ENCODE assay signal across 25 cellular contexts in the genomic region with DNA sequence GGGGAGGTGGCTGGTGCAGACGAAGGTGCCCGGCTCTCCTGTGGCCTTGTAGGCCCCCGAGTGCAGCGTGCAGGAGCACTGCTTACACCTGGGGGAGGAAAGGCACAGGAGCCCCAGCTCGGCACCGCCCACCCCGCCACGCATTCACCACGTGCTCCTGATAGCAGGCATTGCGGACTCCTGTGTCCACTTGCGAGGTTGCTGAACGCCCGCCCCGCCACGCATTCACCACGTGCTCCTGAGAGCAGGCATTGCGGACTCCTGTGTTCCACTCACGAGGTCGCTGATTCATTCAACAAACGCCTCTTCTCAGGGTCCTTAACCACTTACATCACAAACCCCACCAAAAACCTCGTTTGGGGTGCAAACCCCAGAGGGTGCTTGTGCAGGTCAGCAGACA.
"Had no signal": no experiment of that assay in that cellular context is flagged by ENCODE, and none has a peak within 500 bp of the region (broad histone marks: within the 10 kb centered on the region; RNA-seq: fewer than 3 reads in every experiment).

No MANE protein-coding gene starts in this region.

- DNase-seq: dermis blood vessel endothelial cell; effector memory CD4-positive, alpha-beta T cell; esophagus squamous epithelium; kidney; left cardiac atrium; left lung; mucosa of descending colon; naive B cell; stimulated activated CD4-positive, alpha-beta T cell treated with anti-CD3 and anti-CD28 coated beads, Interleukin-12 subunit alpha, Interleukin-12 subunit beta, amount 100 ng/mL, for 4 hours; stimulated activated CD4-positive, alpha-beta T cell treated with anti-CD3 and anti-CD28 coated beads, Interleukin-1b, Interleukin-23, amount 100 ng/mL, for 48 hours; stimulated activated CD4-positive, alpha-beta T cell treated with anti-CD3 and anti-CD28 coated beads, Interleukin-4, amount 100 ng/mL, for 1 hour; stimulated activated CD8-positive, alpha-beta memory T cell treated with anti-CD3 and anti-CD28 coated beads, Interleukin-4, amount 100 ng/mL, for 48 hours; stimulated activated naive CD4-positive, alpha-beta T cell; stimulated activated naive CD8-positive, alpha-beta T cell treated with anti-CD3 and anti-CD28 coated beads, Interleukin-15, amount 100 ng/mL, for 72 hours; trophoblast cell had no signal

- H3K27me3 ChIP-seq: esophagus squamous epithelium, left lung, suprapubic skin, thyroid gland, vagina had no signal

- ATAC-seq: left cardiac atrium; left lung; mucosa of descending colon; natural killer cell treated with Interleukin-12 subunit alpha and Interleukin-12 subunit beta and Interleukin-15 and Interleukin-18, amount 100 ng/mL, for 72 hours; sciatic nerve; stimulated activated naive CD8-positive, alpha-beta T cell treated with anti-CD3 and anti-CD28 coated beads, Interleukin-15, amount 100 ng/mL, for 72 hours had no signal

- H3K4me1 ChIP-seq: parathyroid adenoma, thyroid gland had no signal

- H3K9me3 ChIP-seq: esophagus squamous epithelium, left lung, mucosa of descending colon, suprapubic skin, thyroid gland, vagina had no signal

- H3K4me3 ChIP-seq: coronary artery, esophagus squamous epithelium, left lung, mucosa of descending colon, smooth muscle cell, suprapubic skin, thyroid gland, vagina had no signal

- H3K27ac ChIP-seq: coronary artery, esophagus squamous epithelium, left lung, parathyroid adenoma, suprapubic skin, thyroid gland, vagina had no signal

- H3K36me3 ChIP-seq: thyroid gland, vagina had no signal

- H3K9ac ChIP-seq: parathyroid adenoma had no signal

- H3K4me2 ChIP-seq: smooth muscle cell had no signal

- FAIRE-seq: endometrium, frontal cortex, kidney had no signal

- H2AFZ ChIP-seq: parathyroid adenoma had no signal

- H3K79me2 ChIP-seq: parathyroid adenoma had no signal
